In the genomic region with DNA sequence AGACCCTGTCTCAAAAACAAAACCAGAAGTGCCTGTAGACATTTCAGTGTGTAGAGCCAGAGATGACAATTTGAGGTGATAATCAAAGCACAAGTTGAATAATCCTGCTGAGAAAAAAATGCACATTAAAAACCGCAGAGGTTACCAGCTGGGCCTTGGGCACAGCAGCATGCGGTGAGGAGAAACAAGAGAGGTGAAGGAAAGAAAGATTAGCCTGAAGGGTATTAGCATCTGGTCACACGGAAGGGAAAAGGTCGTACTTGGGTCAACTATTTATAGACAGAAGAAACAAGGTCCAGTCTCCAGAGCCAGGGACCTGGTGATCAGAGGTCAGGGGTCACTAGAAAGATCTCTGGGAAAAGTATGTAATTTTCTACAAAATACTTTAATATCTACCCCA, we compare ENCODE assay signal across 18 cellular contexts. TPM values are rescaled to one million over a fixed set of nuclear protein-coding genes. Genes with fewer than 3 reads are reported as not detected.
A peak's percentile ranks its signal among the peaks of the same experiment; 100 is the strongest.
DNase-seq lines count a peak whose midpoint lies in the region; ATAC-seq and TF ChIP-seq lines count a peak whose summit lies in the region.
"Had no signal": no experiment of that assay in that cellular context is flagged by ENCODE, and none has a peak within 500 bp of the region (broad histone marks: within the 10 kb centered on the region; RNA-seq: fewer than 3 reads in every experiment).

No MANE protein-coding gene starts in this region.

- no peak for TF ChIP-seq POLR2A in right lobe of liver (IDR thresholded peaks at IDR 0.05)

- no peak overlapping the region for H3K27ac Mint-ChIP-seq in CD14-positive monocyte
- no peak overlapping the region for H3K27ac Mint-ChIP-seq in CD4-positive, alpha-beta memory T cell
- H3K27ac Mint-ChIP-seq: HFFc6; T-helper 1 cell treated with Interleukin-12 subunit alpha and Interleukin-12 subunit beta and Interleukin-4 antibody, amounts not matched to agents 30 μg/mL and 1 μg/mL, for 36 hours had no signal

- peaks cover 0 to 7% (median 1%) of the 10 kb centered on the region in 3 donors for H3K27me3 Mint-ChIP-seq in CD14-positive monocyte (ENCODE audit: low read depth in 3 of 3)
- peaks cover 5 to 24% of the 10 kb centered on the region in 2 donors for H3K27me3 Mint-ChIP-seq in CD4-positive, alpha-beta memory T cell

- no peak for TF ChIP-seq CTCF in KMS-11 (conservative IDR thresholded peaks at IDR 0.05; ENCODE audit: low read depth, low read length)
- no peak for TF ChIP-seq CTCF in WERI-Rb-1 (IDR thresholded peaks at IDR 0.05; ENCODE audit: low read depth, low read length)
- TF ChIP-seq CTCF in right lobe of liver (IDR thresholded peaks at IDR 0.05), result no peak
- TF ChIP-seq CTCF in CD14-positive monocyte (IDR thresholded peaks at IDR 0.05), result no peak

- peak; percentile 78 for DNase-seq in Caki2 (ENCODE audit: low read depth)
- peak; percentile 15 for DNase-seq in WERI-Rb-1
- DNase-seq in right lobe of liver, result no peak
- DNase-seq in CD14-positive monocyte (ENCODE audit: low spot score), result no peak
- DNase-seq in iPS-NIHi11 (ENCODE audit: low spot score), result no peak
- no peak for DNase-seq in dedifferentiated amniotic fluid mesenchymal stem cell (ENCODE audit: extremely low spot score)
- DNase-seq in CD4-positive, alpha-beta memory T cell, result no peak
- DNase-seq: DMS53, HFFc6, Karpas-422, NCI-H1417, NCI-H2081 treated with DMSO at 0.1 percent for 48 hours, NCI-H345, PC-3, Right ventricle myocardium superior had no signal

- no peak overlapping the region for H3K4me3 Mint-ChIP-seq in CD14-positive monocyte
- no peak overlapping the region for H3K4me3 Mint-ChIP-seq in CD4-positive, alpha-beta memory T cell
- H3K4me3 Mint-ChIP-seq: HFFc6; T-helper 1 cell treated with Interleukin-12 subunit alpha and Interleukin-12 subunit beta and Interleukin-4 antibody, amounts not matched to agents 30 μg/mL and 1 μg/mL, for 36 hours had no signal

- POLR2A ChIA-PET in CD4-positive, alpha-beta memory T cell (lab: Charles Lee; ENCODE audit: partially characterized antibody), result no interaction called here

- H3K4me3 ChIP-seq in KMS-11 (IDR thresholded peaks at IDR 0.05; ENCODE audit: insufficient read depth, low read depth, low read length) (no peak overlapping the region), WERI-Rb-1 (ENCODE audit: low read depth, low read length) (no peak overlapping the region), right lobe of liver (no peak overlapping the region)
- no peak overlapping the region for H3K4me3 ChIP-seq in CD4-positive, alpha-beta memory T cell (ENCODE audit: low read length in 2 of 2)
- H3K4me3 ChIP-seq: BLaER1 treated with 17β-estradiol and CSF1 and Interleukin-3, amounts not matched to agents 10 nM and 100 nM had no signal

- H3K4me2 ChIP-seq in KMS-11, result peak overlapping the region; percentile 15; the same call in 1 of the 2 replicates
- H3K4me2 ChIP-seq: BLaER1 treated with 17β-estradiol and CSF1 and Interleukin-3, amounts not matched to agents 10 nM and 100 nM had no signal

- CTCF ChIA-PET in CD4-positive, alpha-beta memory T cell (lab: Charles Lee; ENCODE audit: partially characterized antibody), result no interaction called here

- H3K27me3 ChIP-seq in KMS-11 (ENCODE audit: insufficient read depth, low read depth) (no peaks in the 10 kb centered on the region), WERI-Rb-1 (ENCODE audit: insufficient read depth, low read depth, severe bottlenecking) (no peaks in the 10 kb centered on the region), right lobe of liver (no peaks in the 10 kb centered on the region)
- no peaks in the 10 kb centered on the region for H3K27me3 ChIP-seq in CD4-positive, alpha-beta memory T cell (ENCODE audit: insufficient read depth, low read length)
- H3K27me3 ChIP-seq: BLaER1 treated with 17β-estradiol and CSF1 and Interleukin-3, amounts not matched to agents 10 nM and 100 nM had no signal

- H3K36me3 ChIP-seq in KMS-11 (ENCODE audit: insufficient read depth) (no peaks in the 10 kb centered on the region), WERI-Rb-1 (no peaks in the 10 kb centered on the region), right lobe of liver (no peaks in the 10 kb centered on the region)
- no peaks in the 10 kb centered on the region for H3K36me3 ChIP-seq in CD4-positive, alpha-beta memory T cell (ENCODE audit: insufficient read depth, low read length)
- H3K36me3 ChIP-seq: BLaER1 treated with 17β-estradiol and CSF1 and Interleukin-3, amounts not matched to agents 10 nM and 100 nM had no signal

- intact Hi-C loops in right lobe of liver (cut with DNase I) (no loop called here), CD14-positive monocyte (cut with micrococcal nuclease) (no loop called here)
- intact Hi-C loops in CD4-positive, alpha-beta memory T cell (cut with micrococcal nuclease), result no loop called here

- in situ Hi-C loops in Caki2 (cut with HindIII; ENCODE audit: low pct_unique_long_range_greater_than_20kb, low sequenced_read_pairs), result no loop called here

- H3K4me1 Mint-ChIP-seq in CD14-positive monocyte, result peaks cover 10% of the 10 kb centered on the region
- H3K4me1 Mint-ChIP-seq in CD4-positive, alpha-beta memory T cell, result no peaks in the 10 kb centered on the region

- no peaks in the 10 kb centered on the region for H4K20me1 ChIP-seq in KMS-11 (ENCODE audit: insufficient read depth)
- H4K20me1 ChIP-seq: BLaER1 treated with 17β-estradiol and CSF1 and Interleukin-3, amounts not matched to agents 10 nM and 100 nM had no signal

- H3K9me3 ChIP-seq in WERI-Rb-1 (ENCODE audit: severe bottlenecking) (no peaks in the 10 kb centered on the region), right lobe of liver (no peaks in the 10 kb centered on the region)
- no peaks in the 10 kb centered on the region for H3K9me3 ChIP-seq in CD4-positive, alpha-beta memory T cell (ENCODE audit: control insufficient read depth in 1 of 2, low read length in 2 of 2)
- H3K9me3 ChIP-seq: BLaER1 treated with 17β-estradiol and CSF1 and Interleukin-3, amounts not matched to agents 10 nM and 100 nM had no signal

- no peak overlapping the region for H2AFZ ChIP-seq in KMS-11 (ENCODE audit: low read depth)

- H3K4me1 ChIP-seq in KMS-11 (ENCODE audit: low read depth, poor library complexity, severe bottlenecking) (peaks cover 16% of the 10 kb centered on the region), right lobe of liver (peaks cover 0 to 5% (median 0%) of the 10 kb centered on the region in 4 donors)
- no peaks in the 10 kb centered on the region for H3K4me1 ChIP-seq in CD4-positive, alpha-beta memory T cell (ENCODE audit: insufficient read depth, low read length)
- H3K4me1 ChIP-seq: BLaER1 treated with 17β-estradiol and CSF1 and Interleukin-3, amounts not matched to agents 10 nM and 100 nM had no signal

- H3K9me3 Mint-ChIP-seq in CD14-positive monocyte, result peaks cover 0 to 4% (median 0%) of the 10 kb centered on the region in 7 donors
- peaks cover 0 to 4% (median 0%) of the 10 kb centered on the region in 8 donors for H3K9me3 Mint-ChIP-seq in CD4-positive, alpha-beta memory T cell
- H3K9me3 Mint-ChIP-seq: HFFc6 had no signal

- H3K9ac ChIP-seq in KMS-11, result no peak overlapping the region
- H3K9ac ChIP-seq: BLaER1 treated with 17β-estradiol and CSF1 and Interleukin-3, amounts not matched to agents 10 nM and 100 nM had no signal

- 35% methylated on average over 4 of the region's 4 CpGs for WGBS in right lobe of liver (ENCODE audit: insufficient coverage, low coverage, low lambda C conversion rate, missing lambda C conversion rate)

- peak; percentile 61 to 88 (median 78) for ATAC-seq in right lobe of liver
- ATAC-seq: PC-3 had no signal

- H3K79me2 ChIP-seq in KMS-11 (ENCODE audit: insufficient read depth, low read depth), result no peaks in the 10 kb centered on the region

- H3K27ac ChIP-seq in KMS-11, result no peak overlapping the region
- no peak overlapping the region for H3K27ac ChIP-seq in WERI-Rb-1
- H3K27ac ChIP-seq in right lobe of liver, result peak overlapping the region in 1 of 3 donors; percentile 30
- no peak overlapping the region for H3K27ac ChIP-seq in CD4-positive, alpha-beta memory T cell (ENCODE audit: low read depth, low read length)
- H3K27ac ChIP-seq: BLaER1 treated with 17β-estradiol and CSF1 and Interleukin-3, amounts not matched to agents 10 nM and 100 nM had no signal

- H3K36me3 Mint-ChIP-seq in CD14-positive monocyte, result no peaks in the 10 kb centered on the region
- H3K36me3 Mint-ChIP-seq in CD4-positive, alpha-beta memory T cell, result no peaks in the 10 kb centered on the region

RNA-seq across cellular contexts. Expression of gene MAP7, which starts 10.3 kb away (rescaled TPM):
- 12.9 and 14.8 TPM in 2 replicates for total RNA-seq in Caki2 (2014; rRNA removed; shearing (Covaris generic); ENCODE audit: low replicate concordance)
- total RNA-seq in right lobe of liver, result 10 to 100 TPM; 14.8 to 20.9 (median 17.9) TPM
- 1 to 10 TPM; 1.2 to 1.6 TPM for polyA plus RNA-seq in CD14-positive monocyte
- under 1 TPM; 0.55 to 0.69 TPM for total RNA-seq in CD4-positive, alpha-beta memory T cell
- polyA plus RNA-seq in CD4-positive, alpha-beta memory T cell, result 1 to 10 TPM in 1 of 2 donors, under 1 TPM in 1; 0.60 to 1.5 TPM

Comparison
In these comparisons a context has a peak if more than half of its experiments do, and no peak if none do; other contexts are left out.
1. DNase-seq: peak in Caki2 (single experiment) and WERI-Rb-1 (single experiment); none in right lobe of liver (0 of 3), CD14-positive monocyte (single experiment), iPS-NIHi11 (single experiment), dedifferentiated amniotic fluid mesenchymal stem cell (single experiment) and CD4-positive, alpha-beta memory T cell (0 of 5).